9 cellular contexts compared by ENCODE assay signal in genomic region chr18:58669731-58670379, GRCh38. TPM values are rescaled to one million over a fixed set of nuclear protein-coding genes. Genes with fewer than 3 reads are reported as not detected.
DNase-seq lines count a peak whose midpoint lies in the region; ATAC-seq and TF ChIP-seq lines count a peak whose summit lies in the region.
"Had no signal": no experiment of that assay in that cellular context is flagged by ENCODE, and none has a peak within 500 bp of the region (broad histone marks: within the 10 kb centered on the region; RNA-seq: fewer than 3 reads in every experiment).

No MANE protein-coding gene starts in this region.

- H3K79me2 ChIP-seq in SK-N-SH (ENCODE audit: insufficient read depth) = peaks cover 30% of the 10 kb centered on the region; the same call in 1 of the 2 replicates

- peak overlapping the region; percentile 90 for H3K4me2 ChIP-seq in SK-N-SH

- H3K9ac ChIP-seq in HUES48 (ENCODE audit: low read depth, low read length) (no peak overlapping the region), SK-N-SH (no peak overlapping the region; the same call in 1 of the 2 replicates), iPS-20b (ENCODE audit: low read depth, low read length) (no peak overlapping the region; the same call in 1 of the 2 replicates)

- TF ChIP-seq RAD21 in SK-N-SH (IDR thresholded peaks at IDR 0.05; ENCODE audit: low read length) = no peak

- H3F3A ChIP-seq in SK-N-SH (replicated peaks; ENCODE audit: insufficient read depth) = peaks cover 20% of the 10 kb centered on the region

- WGBS in SK-N-SH (ENCODE audit: low lambda C conversion rate) = 46% methylated on average over 11 of the region's 11 CpGs

- H3K27me3 ChIP-seq in HUES48 (ENCODE audit: control insufficient read depth, insufficient read depth, low read length) (peaks cover 6% of the 10 kb centered on the region; the same call in 1 of the 2 replicates), SK-N-SH (ENCODE audit: insufficient read depth) (no peaks in the 10 kb centered on the region), iPS-20b (ENCODE audit: insufficient read depth, low read length) (peaks cover 9% of the 10 kb centered on the region; the same call in 1 of the 2 replicates)

- TF ChIP-seq CTCF in SK-N-SH (IDR thresholded peaks at IDR 0.05) = no peak

- no peak overlapping the region for H3K27ac ChIP-seq in HUES48 (ENCODE audit: low read depth, low read length)
- peak overlapping the region in 1 of 2 experiments; percentile 42; a peak in 2 of 4 replicates for H3K27ac ChIP-seq in SK-N-SH (ENCODE audit: low read depth in 2 of 2, low read length in 1 of 2)
- no peak overlapping the region for H3K27ac ChIP-seq in iPS-20b (ENCODE audit: low read length)

- no peaks in the 10 kb centered on the region for H4K20me1 ChIP-seq in SK-N-SH (ENCODE audit: insufficient read depth)

- H3K36me3 ChIP-seq in HUES48 (ENCODE audit: control insufficient read depth, insufficient read depth, low read length) = no peaks in the 10 kb centered on the region
- no peaks in the 10 kb centered on the region for H3K36me3 ChIP-seq in SK-N-SH (replicated peaks in 1 of 2; ENCODE audit: control insufficient read depth in 1 of 2, insufficient read depth in 2 of 2, low read length in 1 of 2)
- no peaks in the 10 kb centered on the region for H3K36me3 ChIP-seq in iPS-20b (ENCODE audit: insufficient read depth, low read depth, low read length)
- H3K36me3 ChIP-seq: thoracic aorta had no signal

- no peak overlapping the region for H2AFZ ChIP-seq in SK-N-SH (ENCODE audit: low read depth)

- no peaks in the 10 kb centered on the region for H3K9me3 ChIP-seq in HUES48 (ENCODE audit: control insufficient read depth, insufficient read depth, low read length)
- H3K9me3 ChIP-seq in SK-N-SH = no peaks in the 10 kb centered on the region
- H3K9me3 ChIP-seq in iPS-20b (ENCODE audit: insufficient read depth, low read depth, low read length) = no peaks in the 10 kb centered on the region
- H3K9me3 ChIP-seq: thoracic aorta had no signal

- H3K4me3 ChIP-seq in HUES48 (ENCODE audit: low read depth, low read length) (peak overlapping the region; percentile 73; the same call in 1 of the 2 replicates), SK-N-SH (ENCODE audit: low read depth in 2 of 2, low read length in 1 of 2) (peak overlapping the region in 1 of 2 experiments; percentile 80; a peak in 1 of 4 replicates), iPS-20b (ENCODE audit: low read length) (peak overlapping the region; percentile 72)

- peak; percentile 24 for DNase-seq in CD1c-positive myeloid dendritic cell (ENCODE audit: extremely low spot score)
- DNase-seq in SK-N-SH = no peak
- no peak for DNase-seq in NCI-H524 treated with DMSO at 0.1 percent for 48 hours (lab: John Stamatoyannopoulos, UW)
- DNase-seq in SK-N-DZ (ENCODE audit: low spot score) = no peak

- POLR2A ChIA-PET in SK-N-SH (lab: Yijun Ruan, JAX) = interaction anchor here (1.7 kb wide), 1 partner anchor 17 kb away, joined by 4 read pairs; no protein-coding TSS in a partner anchor

- peak in 1 of 2 experiments; percentile 66; a peak in 1 of 4 replicates for TF ChIP-seq EP300 in SK-N-SH (IDR thresholded peaks at IDR 0.05; ENCODE audit: borderline replicate concordance in 1 of 2, low read depth in 1 of 2, low read length in 1 of 2)

- ATAC-seq in GM21528 (IDR thresholded peaks at IDR 0.05; ENCODE audit: low FRiP score, unreplicated experiment) (no peak), HG02610 (IDR thresholded peaks at IDR 0.05; ENCODE audit: unreplicated experiment) (no peak)

- CTCF ChIA-PET in SK-N-SH (lab: Yijun Ruan, JAX) = interaction anchor here (0.7 to 1.3 kb wide), 4 partner anchors 8 to 139 kb away, joined by 3 to 8 read pairs (median 3); no protein-coding TSS in a partner anchor

- H3K9me2 ChIP-seq in SK-N-SH = no peaks in the 10 kb centered on the region

- H3K4me1 ChIP-seq in HUES48 (ENCODE audit: control insufficient read depth, insufficient read depth, low read length) = peaks cover 18% of the 10 kb centered on the region
- peaks cover 9 to 23% of the 10 kb centered on the region in 2 experiments; a peak in 3 of 4 replicates for H3K4me1 ChIP-seq in SK-N-SH (ENCODE audit: control insufficient read depth in 1 of 2, insufficient read depth in 2 of 2, low read depth in 1 of 2, low read length in 1 of 2)
- 0 out of 2 replicates have a peak, but pooled peaks cover 6% of the 10 kb centered on the region for H3K4me1 ChIP-seq in iPS-20b (ENCODE audit: insufficient read depth, low read length)

TF ChIP-seq in SK-N-SH, 30 proteins besides CTCF, POLR2A, EP300 and RAD21:
- TF ChIP-seq, protein P1, sequence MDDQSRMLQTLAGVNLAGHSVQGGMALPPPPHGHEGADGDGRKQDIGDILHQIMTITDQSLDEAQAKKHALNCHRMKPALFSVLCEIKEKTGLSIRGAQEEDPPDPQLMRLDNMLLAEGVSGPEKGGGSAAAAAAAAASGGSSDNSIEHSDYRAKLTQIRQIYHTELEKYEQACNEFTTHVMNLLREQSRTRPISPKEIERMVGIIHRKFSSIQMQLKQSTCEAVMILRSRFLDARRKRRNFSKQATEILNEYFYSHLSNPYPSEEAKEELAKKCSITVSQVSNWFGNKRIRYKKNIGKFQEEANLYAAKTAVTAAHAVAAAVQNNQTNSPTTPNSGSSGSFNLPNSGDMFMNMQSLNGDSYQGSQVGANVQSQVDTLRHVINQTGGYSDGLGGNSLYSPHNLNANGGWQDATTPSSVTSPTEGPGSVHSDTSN (IDR thresholded peaks at IDR 0.05) = peak; percentile 67
- TF ChIP-seq NRF1 (IDR thresholded peaks at IDR 0.05; ENCODE audit: low read depth, low read length) = no peak
- no peak for TF ChIP-seq TEAD4 (IDR thresholded peaks at IDR 0.05; ENCODE audit: borderline replicate concordance, insufficient read depth)
- peak; percentile 76 for TF ChIP-seq NFIC (IDR thresholded peaks at IDR 0.05; ENCODE audit: borderline replicate concordance)
- TF ChIP-seq EZH2phosphoT487 (IDR thresholded peaks at IDR 0.05; ENCODE audit: borderline replicate concordance, low read depth) = no peak
- no peak for TF ChIP-seq FOXJ3 (CRISPR knock-in tag; IDR thresholded peaks at IDR 0.05)
- TF ChIP-seq, protein P2, sequence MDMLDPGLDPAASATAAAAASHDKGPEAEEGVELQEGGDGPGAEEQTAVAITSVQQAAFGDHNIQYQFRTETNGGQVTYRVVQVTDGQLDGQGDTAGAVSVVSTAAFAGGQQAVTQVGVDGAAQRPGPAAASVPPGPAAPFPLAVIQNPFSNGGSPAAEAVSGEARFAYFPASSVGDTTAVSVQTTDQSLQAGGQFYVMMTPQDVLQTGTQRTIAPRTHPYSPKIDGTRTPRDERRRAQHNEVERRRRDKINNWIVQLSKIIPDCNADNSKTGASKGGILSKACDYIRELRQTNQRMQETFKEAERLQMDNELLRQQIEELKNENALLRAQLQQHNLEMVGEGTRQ (IDR thresholded peaks at IDR 0.05; ENCODE audit: borderline replicate concordance, low read depth, low read length) = no peak
- TF ChIP-seq SIN3A (IDR thresholded peaks at IDR 0.05; ENCODE audit: borderline replicate concordance, low read depth, low read length) = no peak
- TF ChIP-seq MAX (IDR thresholded peaks at IDR 0.05; ENCODE audit: low read depth) = no peak
- TF ChIP-seq, protein P3, sequence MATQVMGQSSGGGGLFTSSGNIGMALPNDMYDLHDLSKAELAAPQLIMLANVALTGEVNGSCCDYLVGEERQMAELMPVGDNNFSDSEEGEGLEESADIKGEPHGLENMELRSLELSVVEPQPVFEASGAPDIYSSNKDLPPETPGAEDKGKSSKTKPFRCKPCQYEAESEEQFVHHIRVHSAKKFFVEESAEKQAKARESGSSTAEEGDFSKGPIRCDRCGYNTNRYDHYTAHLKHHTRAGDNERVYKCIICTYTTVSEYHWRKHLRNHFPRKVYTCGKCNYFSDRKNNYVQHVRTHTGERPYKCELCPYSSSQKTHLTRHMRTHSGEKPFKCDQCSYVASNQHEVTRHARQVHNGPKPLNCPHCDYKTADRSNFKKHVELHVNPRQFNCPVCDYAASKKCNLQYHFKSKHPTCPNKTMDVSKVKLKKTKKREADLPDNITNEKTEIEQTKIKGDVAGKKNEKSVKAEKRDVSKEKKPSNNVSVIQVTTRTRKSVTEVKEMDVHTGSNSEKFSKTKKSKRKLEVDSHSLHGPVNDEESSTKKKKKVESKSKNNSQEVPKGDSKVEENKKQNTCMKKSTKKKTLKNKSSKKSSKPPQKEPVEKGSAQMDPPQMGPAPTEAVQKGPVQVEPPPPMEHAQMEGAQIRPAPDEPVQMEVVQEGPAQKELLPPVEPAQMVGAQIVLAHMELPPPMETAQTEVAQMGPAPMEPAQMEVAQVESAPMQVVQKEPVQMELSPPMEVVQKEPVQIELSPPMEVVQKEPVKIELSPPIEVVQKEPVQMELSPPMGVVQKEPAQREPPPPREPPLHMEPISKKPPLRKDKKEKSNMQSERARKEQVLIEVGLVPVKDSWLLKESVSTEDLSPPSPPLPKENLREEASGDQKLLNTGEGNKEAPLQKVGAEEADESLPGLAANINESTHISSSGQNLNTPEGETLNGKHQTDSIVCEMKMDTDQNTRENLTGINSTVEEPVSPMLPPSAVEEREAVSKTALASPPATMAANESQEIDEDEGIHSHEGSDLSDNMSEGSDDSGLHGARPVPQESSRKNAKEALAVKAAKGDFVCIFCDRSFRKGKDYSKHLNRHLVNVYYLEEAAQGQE (IDR thresholded peaks at IDR 0.05; ENCODE audit: low read depth, low read length) = no peak
- peak; percentile 69 for TF ChIP-seq TCF12 (IDR thresholded peaks at IDR 0.05)
- peak; percentile 65; the same call in 1 of the 2 replicates for TF ChIP-seq FOSL2 (IDR thresholded peaks at IDR 0.05; ENCODE audit: borderline replicate concordance, low read depth)
- peak; percentile 67 for TF ChIP-seq JUND (IDR thresholded peaks at IDR 0.05)
TF ChIP-seq in SK-N-SH: peak in this region for 5.

RNA-seq across cellular contexts. Expression of gene MALT1, which starts 1.4 kb away (rescaled TPM):
- 6.6 and 10.0 TPM in 2 replicates for polyA plus RNA-seq in SK-N-SH (2012; rRNA removed)
- 9.1 and 10.1 TPM in 2 replicates for polyA plus RNA-seq in SK-N-SH (2012; cell fraction: cytosol; rRNA removed)
- 6.4 and 16.0 TPM in 2 replicates for polyA plus RNA-seq in SK-N-SH (2012; cell fraction: nucleus; rRNA removed)
- 12.8 and 15.4 TPM in 2 replicates for polyA plus RNA-seq in SK-N-DZ (2014; cell fraction: cytosol; rRNA removed)
- polyA plus RNA-seq in SK-N-DZ (2014; cell fraction: nucleus; rRNA removed) = 18.0 and 19.4 TPM in 2 replicates

RNA-seq across cellular contexts. Expression of gene ALPK2, which starts 41.0 kb away (rescaled TPM):
- 8.9 and 17.5 TPM in 2 replicates for polyA plus RNA-seq in SK-N-SH (2012; rRNA removed)
- polyA plus RNA-seq in SK-N-SH (2012; cell fraction: cytosol; rRNA removed) = 5.1 and 5.2 TPM in 2 replicates
- polyA plus RNA-seq in SK-N-SH (2012; cell fraction: nucleus; rRNA removed) = 34.0 and 60.6 TPM in 2 replicates
- polyA plus RNA-seq in SK-N-DZ (2014; cell fraction: cytosol; rRNA removed) = 1.8 and 2.7 TPM in 2 replicates
- polyA plus RNA-seq in SK-N-DZ (2014; cell fraction: nucleus; rRNA removed) = 3.2 and 5.6 TPM in 2 replicates
